In genomic region chr6:134758616-134759015, GRCh38 we compare ENCODE assay signal across 31 cellular contexts.
"Had no signal": no experiment of that assay in that cellular context is flagged by ENCODE, and none has a peak within 500 bp of the region (broad histone marks: within the 10 kb centered on the region; RNA-seq: fewer than 3 reads in every experiment).

No MANE protein-coding gene starts in this region.

- H3K27ac ChIP-seq: ascending aorta, SJCRH30, SK-N-MC, WERI-Rb-1 had no signal

- H3K36me3 ChIP-seq: ascending aorta, MG63, SJCRH30, WERI-Rb-1 had no signal

- H3K4me3 Mint-ChIP-seq: activated CD8-positive, alpha-beta T cell treated with anti-CD3 and anti-CD28 coated beads for 36 hours; activated naive CD4-positive, alpha-beta T cell treated with anti-CD3 and anti-CD28 coated beads, Interleukin-2, amount 50 U/mL, for 24 hours; activated naive CD8-positive, alpha-beta T cell treated with anti-CD3 and anti-CD28 coated beads, Interleukin-2, amount 10 ng/mL, durations not matched to agents 7 days and 5 days; activated T-cell treated with anti-CD3 and anti-CD28 coated beads, Interleukin-2, amount 50 U/mL, for 24 hours; IgD-negative memory B cell had no signal

- H3K9me3 ChIP-seq: ascending aorta, MG63, SJCRH30 had no signal

- H3K4me1 Mint-ChIP-seq: activated naive CD4-positive, alpha-beta T cell treated with anti-CD3 and anti-CD28 coated beads, Interleukin-2, amount 50 U/mL, for 24 hours; activated naive CD8-positive, alpha-beta T cell treated with anti-CD3 and anti-CD28 coated beads, Interleukin-2, amount 10 ng/mL, durations not matched to agents 7 days and 5 days; IgD-negative memory B cell had no signal

- H3K4me1 ChIP-seq: ascending aorta, SJCRH30 had no signal

- H3K36me3 Mint-ChIP-seq: activated naive CD4-positive, alpha-beta T cell treated with anti-CD3 and anti-CD28 coated beads, Interleukin-2, amount 50 U/mL, for 24 hours; activated naive CD8-positive, alpha-beta T cell treated with anti-CD3 and anti-CD28 coated beads, Interleukin-2, amount 10 ng/mL, durations not matched to agents 7 days and 5 days; IgD-negative memory B cell had no signal

- ATAC-seq: activated CD8-positive, alpha-beta T cell treated with anti-CD3 and anti-CD28 coated beads for 36 hours had no signal

- H3K27me3 Mint-ChIP-seq: activated CD8-positive, alpha-beta T cell treated with anti-CD3 and anti-CD28 coated beads for 36 hours had no signal

- H3K9me3 Mint-ChIP-seq: activated CD8-positive, alpha-beta T cell treated with anti-CD3 and anti-CD28 coated beads for 36 hours; activated naive CD4-positive, alpha-beta T cell treated with anti-CD3 and anti-CD28 coated beads, Interleukin-2, amount 50 U/mL, for 24 hours; activated naive CD8-positive, alpha-beta T cell treated with anti-CD3 and anti-CD28 coated beads, Interleukin-2, amount 10 ng/mL, durations not matched to agents 7 days and 5 days; activated T-cell treated with anti-CD3 and anti-CD28 coated beads, Interleukin-2, amount 50 U/mL, for 24 hours; activated T-helper 2 cell treated with anti-CD3 and anti-CD28 coated beads, Interferon-gamma antibody, Interleukin-2, Interleukin-4, amounts not matched to agents 10 μg/mL and 5 μg/mL and 100 μg/mL, durations not matched to agents 14 hours and 24 hours and 36 hours had no signal

- H3K27ac Mint-ChIP-seq: activated CD8-positive, alpha-beta T cell treated with anti-CD3 and anti-CD28 coated beads for 36 hours; activated naive CD4-positive, alpha-beta T cell treated with anti-CD3 and anti-CD28 coated beads, Interleukin-2, amount 50 U/mL, for 24 hours; activated naive CD8-positive, alpha-beta T cell treated with anti-CD3 and anti-CD28 coated beads, Interleukin-2, amount 10 ng/mL, durations not matched to agents 7 days and 5 days; activated T-cell treated with anti-CD3 and anti-CD28 coated beads, Interleukin-2, amount 50 U/mL, for 24 hours; activated T-helper 2 cell treated with anti-CD3 and anti-CD28 coated beads, Interferon-gamma antibody, Interleukin-2, Interleukin-4, amounts not matched to agents 10 μg/mL and 5 μg/mL and 100 μg/mL, durations not matched to agents 14 hours and 24 hours and 36 hours; IgD-negative memory B cell had no signal

- FAIRE-seq: bronchial epithelial cell had no signal

- H3K4me3 ChIP-seq: ascending aorta, MG63, SJCRH30, SK-N-MC had no signal

- DNase-seq: activated CD4-positive, alpha-beta T cell treated with anti-CD3 and anti-CD28 coated beads for 1 hour; activated CD4-positive, alpha-beta T cell treated with anti-CD3 and anti-CD28 coated beads for 48 hours; activated CD4-positive, CD25-positive, alpha-beta regulatory T cell; activated CD8-positive, alpha-beta T cell treated with anti-CD3 and anti-CD28 coated beads for 36 hours; activated gamma-delta T cell; activated naive CD4-positive, alpha-beta T cell treated with Interleukin-2 at 50 U/mL for 16 hours; activated naive CD8-positive, alpha-beta T cell treated with anti-CD3 and anti-CD28 coated beads, Interleukin-2, amount 10 ng/mL, durations not matched to agents 7 days and 5 days; activated T-cell treated with anti-CD3 and anti-CD28 coated beads, Interleukin-2, amount 50 U/mL, for 24 hours; amygdala; caudate nucleus; Karpas-422; KBM-7; NCI-H1092; NCI-H1436 treated with DMSO at 0.1 percent for 48 hours; NCI-H1694 treated with DMSO at 0.1 percent for 48 hours; NCI-H2029; NCI-H510A; NCI-H526; NCI-H748 treated with DMSO at 0.1 percent for 48 hours; NK-92 treated with Interleukin-12 subunit alpha and Interleukin-12 subunit beta, amount 100 ng/mL, for 24 hours; SHP77; SJCRH30; T1000; WERI-Rb-1 had no signal

- H3K27me3 ChIP-seq: ascending aorta, MG63, SJCRH30 had no signal
